ENCODE assay signal across 1 cellular context in genomic region chr6:166045173-166045957, GRCh38.
TF ChIP-seq lines count a peak whose summit lies in the region.

No MANE protein-coding gene starts in this region.

TF ChIP-seq in H1, 55 proteins besides CTCF, POLR2A, EP300 and RAD21:
- TF ChIP-seq, protein P1, sequence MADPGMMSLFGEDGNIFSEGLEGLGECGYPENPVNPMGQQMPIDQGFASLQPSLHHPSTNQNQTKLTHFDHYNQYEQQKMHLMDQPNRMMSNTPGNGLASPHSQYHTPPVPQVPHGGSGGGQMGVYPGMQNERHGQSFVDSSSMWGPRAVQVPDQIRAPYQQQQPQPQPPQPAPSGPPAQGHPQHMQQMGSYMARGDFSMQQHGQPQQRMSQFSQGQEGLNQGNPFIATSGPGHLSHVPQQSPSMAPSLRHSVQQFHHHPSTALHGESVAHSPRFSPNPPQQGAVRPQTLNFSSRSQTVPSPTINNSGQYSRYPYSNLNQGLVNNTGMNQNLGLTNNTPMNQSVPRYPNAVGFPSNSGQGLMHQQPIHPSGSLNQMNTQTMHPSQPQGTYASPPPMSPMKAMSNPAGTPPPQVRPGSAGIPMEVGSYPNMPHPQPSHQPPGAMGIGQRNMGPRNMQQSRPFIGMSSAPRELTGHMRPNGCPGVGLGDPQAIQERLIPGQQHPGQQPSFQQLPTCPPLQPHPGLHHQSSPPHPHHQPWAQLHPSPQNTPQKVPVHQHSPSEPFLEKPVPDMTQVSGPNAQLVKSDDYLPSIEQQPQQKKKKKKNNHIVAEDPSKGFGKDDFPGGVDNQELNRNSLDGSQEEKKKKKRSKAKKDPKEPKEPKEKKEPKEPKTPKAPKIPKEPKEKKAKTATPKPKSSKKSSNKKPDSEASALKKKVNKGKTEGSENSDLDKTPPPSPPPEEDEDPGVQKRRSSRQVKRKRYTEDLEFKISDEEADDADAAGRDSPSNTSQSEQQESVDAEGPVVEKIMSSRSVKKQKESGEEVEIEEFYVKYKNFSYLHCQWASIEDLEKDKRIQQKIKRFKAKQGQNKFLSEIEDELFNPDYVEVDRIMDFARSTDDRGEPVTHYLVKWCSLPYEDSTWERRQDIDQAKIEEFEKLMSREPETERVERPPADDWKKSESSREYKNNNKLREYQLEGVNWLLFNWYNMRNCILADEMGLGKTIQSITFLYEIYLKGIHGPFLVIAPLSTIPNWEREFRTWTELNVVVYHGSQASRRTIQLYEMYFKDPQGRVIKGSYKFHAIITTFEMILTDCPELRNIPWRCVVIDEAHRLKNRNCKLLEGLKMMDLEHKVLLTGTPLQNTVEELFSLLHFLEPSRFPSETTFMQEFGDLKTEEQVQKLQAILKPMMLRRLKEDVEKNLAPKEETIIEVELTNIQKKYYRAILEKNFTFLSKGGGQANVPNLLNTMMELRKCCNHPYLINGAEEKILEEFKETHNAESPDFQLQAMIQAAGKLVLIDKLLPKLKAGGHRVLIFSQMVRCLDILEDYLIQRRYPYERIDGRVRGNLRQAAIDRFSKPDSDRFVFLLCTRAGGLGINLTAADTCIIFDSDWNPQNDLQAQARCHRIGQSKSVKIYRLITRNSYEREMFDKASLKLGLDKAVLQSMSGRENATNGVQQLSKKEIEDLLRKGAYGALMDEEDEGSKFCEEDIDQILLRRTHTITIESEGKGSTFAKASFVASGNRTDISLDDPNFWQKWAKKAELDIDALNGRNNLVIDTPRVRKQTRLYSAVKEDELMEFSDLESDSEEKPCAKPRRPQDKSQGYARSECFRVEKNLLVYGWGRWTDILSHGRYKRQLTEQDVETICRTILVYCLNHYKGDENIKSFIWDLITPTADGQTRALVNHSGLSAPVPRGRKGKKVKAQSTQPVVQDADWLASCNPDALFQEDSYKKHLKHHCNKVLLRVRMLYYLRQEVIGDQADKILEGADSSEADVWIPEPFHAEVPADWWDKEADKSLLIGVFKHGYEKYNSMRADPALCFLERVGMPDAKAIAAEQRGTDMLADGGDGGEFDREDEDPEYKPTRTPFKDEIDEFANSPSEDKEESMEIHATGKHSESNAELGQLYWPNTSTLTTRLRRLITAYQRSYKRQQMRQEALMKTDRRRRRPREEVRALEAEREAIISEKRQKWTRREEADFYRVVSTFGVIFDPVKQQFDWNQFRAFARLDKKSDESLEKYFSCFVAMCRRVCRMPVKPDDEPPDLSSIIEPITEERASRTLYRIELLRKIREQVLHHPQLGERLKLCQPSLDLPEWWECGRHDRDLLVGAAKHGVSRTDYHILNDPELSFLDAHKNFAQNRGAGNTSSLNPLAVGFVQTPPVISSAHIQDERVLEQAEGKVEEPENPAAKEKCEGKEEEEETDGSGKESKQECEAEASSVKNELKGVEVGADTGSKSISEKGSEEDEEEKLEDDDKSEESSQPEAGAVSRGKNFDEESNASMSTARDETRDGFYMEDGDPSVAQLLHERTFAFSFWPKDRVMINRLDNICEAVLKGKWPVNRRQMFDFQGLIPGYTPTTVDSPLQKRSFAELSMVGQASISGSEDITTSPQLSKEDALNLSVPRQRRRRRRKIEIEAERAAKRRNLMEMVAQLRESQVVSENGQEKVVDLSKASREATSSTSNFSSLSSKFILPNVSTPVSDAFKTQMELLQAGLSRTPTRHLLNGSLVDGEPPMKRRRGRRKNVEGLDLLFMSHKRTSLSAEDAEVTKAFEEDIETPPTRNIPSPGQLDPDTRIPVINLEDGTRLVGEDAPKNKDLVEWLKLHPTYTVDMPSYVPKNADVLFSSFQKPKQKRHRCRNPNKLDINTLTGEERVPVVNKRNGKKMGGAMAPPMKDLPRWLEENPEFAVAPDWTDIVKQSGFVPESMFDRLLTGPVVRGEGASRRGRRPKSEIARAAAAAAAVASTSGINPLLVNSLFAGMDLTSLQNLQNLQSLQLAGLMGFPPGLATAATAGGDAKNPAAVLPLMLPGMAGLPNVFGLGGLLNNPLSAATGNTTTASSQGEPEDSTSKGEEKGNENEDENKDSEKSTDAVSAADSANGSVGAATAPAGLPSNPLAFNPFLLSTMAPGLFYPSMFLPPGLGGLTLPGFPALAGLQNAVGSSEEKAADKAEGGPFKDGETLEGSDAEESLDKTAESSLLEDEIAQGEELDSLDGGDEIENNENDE (IDR thresholded peaks at IDR 0.05; ENCODE audit: insufficient replicate concordance, low read length): no peak
- TF ChIP-seq MAFK (IDR thresholded peaks at IDR 0.05; ENCODE audit: low read depth, low read length): peak; percentile 21; the same call in 1 of the 2 replicates
